8 cellular contexts compared by ENCODE assay signal in the genomic region with DNA sequence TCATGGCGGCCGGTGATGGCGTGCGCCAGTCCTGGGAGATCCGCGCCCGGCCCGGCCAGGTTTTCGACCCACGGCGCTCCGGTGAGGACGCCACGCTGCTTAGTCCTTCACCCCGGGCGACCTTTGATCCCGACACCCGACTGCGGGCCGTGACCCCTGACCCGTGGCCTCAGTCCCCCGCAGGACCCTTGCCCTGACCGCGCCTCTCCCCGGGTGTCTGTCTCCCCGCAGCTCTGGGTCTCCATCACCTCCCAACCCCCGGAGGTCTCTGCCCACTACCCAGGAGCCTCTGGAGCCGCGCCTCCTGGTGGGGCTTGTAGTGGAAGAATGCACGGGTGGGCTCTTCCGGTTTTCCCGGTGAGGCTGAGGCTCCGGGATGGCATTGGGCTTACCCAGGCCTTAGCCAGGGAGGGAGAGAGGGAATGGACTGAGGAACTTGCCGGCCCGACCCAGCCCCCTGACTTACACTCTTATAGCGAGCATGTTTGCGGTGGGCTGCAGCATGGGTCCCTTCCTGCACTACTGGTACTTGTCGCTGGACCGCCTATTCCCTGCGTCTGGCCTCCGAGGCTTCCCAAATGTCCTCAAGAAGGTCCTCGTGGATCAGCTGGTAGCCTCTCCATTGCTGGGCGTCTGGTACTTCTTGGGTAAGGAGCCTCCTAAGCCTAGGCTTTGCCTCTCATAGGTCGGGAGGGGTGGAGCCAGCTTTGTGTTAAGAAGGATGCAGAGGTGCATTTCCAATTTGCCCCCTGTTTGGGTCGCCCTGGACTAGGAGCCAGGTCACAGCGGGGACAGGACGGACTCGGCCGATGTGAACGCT. TPM values are rescaled to one million over a fixed set of nuclear protein-coding genes. Genes with fewer than 3 reads are reported as not detected.
DNase-seq lines count a peak whose midpoint lies in the region; ATAC-seq and TF ChIP-seq lines count a peak whose summit lies in the region.

No MANE protein-coding gene starts in this region.

- H2AFZ ChIP-seq in PC-9: peak overlapping the region; percentile 86

- H3K9me3 ChIP-seq in PC-9 (ENCODE audit: insufficient read depth, low read depth): no peaks in the 10 kb centered on the region
- H3K9me3 ChIP-seq in neutrophil: no peaks in the 10 kb centered on the region

- H3F3A ChIP-seq in PC-9 (ENCODE audit: insufficient read depth, low read depth): peaks cover 32% of the 10 kb centered on the region

- BruUV-seq in PC-9 (replicated peaks; lab: Mats Ljungman, UMichigan): no TSS peak

- ATAC-seq in GM19035 (IDR thresholded peaks at IDR 0.05; ENCODE audit: unreplicated experiment): no peak
- no peak for ATAC-seq in HG03159 (IDR thresholded peaks at IDR 0.05; ENCODE audit: unreplicated experiment)

- TF ChIP-seq CTCF in PC-9 (conservative IDR thresholded peaks at IDR 0.05) (no peak), epithelial cell of esophagus (IDR thresholded peaks at IDR 0.05; ENCODE audit: insufficient read depth, low read depth, low read length, missing control alignments) (no peak), neutrophil (IDR thresholded peaks at IDR 0.05) (no peak)

- peaks cover 12% of the 10 kb centered on the region for H3K79me2 ChIP-seq in PC-9 (ENCODE audit: low read depth)

- H3K27ac ChIP-seq in PC-9: peak overlapping the region; percentile 35
- H3K27ac ChIP-seq in neutrophil: peak overlapping the region; percentile 91

- DNase-seq in NCI-H82 (lab: John Stamatoyannopoulos, UW) (peak; percentile 71), NCI-H82 treated with DMSO at 0.1 percent for 48 hours (lab: John Stamatoyannopoulos, UW; ENCODE audit: unreplicated experiment) (no peak), PC-9 (no peak), epithelial cell of esophagus (ENCODE audit: low read depth) (peak; percentile 40), inferior parietal cortex (ENCODE audit: extremely low spot score) (no peak)

- CTCF ChIA-PET in PC-9 (lab: Charles Lee): interaction anchor here (0.6 to 2.0 kb wide), 4 partner anchors 20 to 128 kb away, joined by 3 to 7 read pairs (median 4); no protein-coding TSS in a partner anchor

- POLR2A ChIA-PET in PC-9 (lab: Charles Lee; ENCODE audit: unreplicated experiment): interaction anchor here (0.6 to 0.7 kb wide), 5 partner anchors 17 to 711 kb away, joined by 3 to 8 read pairs (median 3); a partner anchor contains a TSS

- H4K20me1 ChIP-seq in PC-9 (ENCODE audit: insufficient read depth): no peaks in the 10 kb centered on the region

- H3K36me3 ChIP-seq in PC-9 (ENCODE audit: low read depth): no peaks in the 10 kb centered on the region
- H3K36me3 ChIP-seq in neutrophil: peaks cover 14% of the 10 kb centered on the region

- H3K27me3 ChIP-seq in PC-9 (ENCODE audit: insufficient read depth, low read depth) (no peaks in the 10 kb centered on the region), neutrophil (no peaks in the 10 kb centered on the region)

- peak overlapping the region; percentile 79 for H3K4me2 ChIP-seq in PC-9

- H3K9me2 ChIP-seq in PC-9 (ENCODE audit: insufficient read depth): no peaks in the 10 kb centered on the region

- intact Hi-C loops in PC-9 (cut with micrococcal nuclease; ENCODE audit: unreplicated experiment): loop anchor here (2.0 to 5.0 kb wide), 4 partner anchors 41 to 219 kb away; a partner anchor contains a TSS

- H3K4me1 ChIP-seq in PC-9 (replicated peaks; ENCODE audit: insufficient read depth) (peaks cover 16% of the 10 kb centered on the region), neutrophil (ENCODE audit: control insufficient read depth in 1 of 2, insufficient read depth in 1 of 2, low read depth in 1 of 2, low read length in 1 of 2) (peaks cover 26 to 31% of the 10 kb centered on the region in 2 experiments)

- H3K4me3 ChIP-seq in PC-9: peak overlapping the region; percentile 90
- peak overlapping the region; percentile 80 for H3K4me3 ChIP-seq in epithelial cell of esophagus (ENCODE audit: low read length)
- peak overlapping the region; percentile 77 to 79 for H3K4me3 ChIP-seq in neutrophil (ENCODE audit: low read depth in 1 of 2, low read length in 1 of 2)

RNA-seq across cellular contexts. Expression of a gene that starts 0.6 kb away (rescaled TPM):
- 11.2 and 12.1 TPM in 2 replicates for total RNA-seq in PC-9 (2021)

RNA-seq across cellular contexts. Expression of a gene that starts 10.2 kb away (rescaled TPM):
- total RNA-seq in PC-9 (2021): 4.0 and 4.1 TPM in 2 replicates

RNA-seq across cellular contexts. Expression of a gene that starts 20.0 kb away (rescaled TPM):
- 26.1 and 35.8 TPM in 2 replicates for total RNA-seq in PC-9 (2021)

RNA-seq across cellular contexts. Expression of a gene that starts 32.6 kb away (rescaled TPM):
- total RNA-seq in PC-9 (2021): 2.2 and 3.8 TPM in 2 replicates

RNA-seq across cellular contexts. Expression of a gene that starts 40.6 kb away (rescaled TPM):
- total RNA-seq in PC-9 (2021): 58.3 and 61.8 TPM in 2 replicates

Comparison
In these comparisons a context has a peak if more than half of its experiments do, and no peak if none do; other contexts are left out.
1. DNase-seq: peak in NCI-H82 (single experiment) and epithelial cell of esophagus (single experiment); none in NCI-H82 treated with DMSO at 0.1 percent for 48 hours (single experiment), PC-9 (0 of 2) and inferior parietal cortex (single experiment).
2. Peak in every context shown above with its lines, with median percentiles within 50 percentile points of each other: H3K4me3 ChIP-seq.